ENCODE assay signal across 9 cellular contexts in genomic region chr11:33930317-33931021, GRCh38. TPM values are rescaled to one million over a fixed set of nuclear protein-coding genes. Genes with fewer than 3 reads are reported as not detected.
DNase-seq lines count a peak whose midpoint lies in the region; ATAC-seq and TF ChIP-seq lines count a peak whose summit lies in the region.
"Had no signal": no experiment of that assay in that cellular context is flagged by ENCODE, and none has a peak within 500 bp of the region (broad histone marks: within the 10 kb centered on the region; RNA-seq: fewer than 3 reads in every experiment).

No MANE protein-coding gene starts in this region.

- H3K23ac ChIP-seq in trophoblast cell (ENCODE audit: low read length): no peak overlapping the region

- H4K8ac ChIP-seq in trophoblast cell (ENCODE audit: low read depth, low read length): no peak overlapping the region

- no peaks in the 10 kb centered on the region for H3K9me3 ChIP-seq in trophoblast cell (ENCODE audit: insufficient read depth, low read depth, low read length)

- no peak overlapping the region for H3K27ac ChIP-seq in trophoblast cell (ENCODE audit: low read depth, low read length)

- no peak overlapping the region for H4K91ac ChIP-seq in trophoblast cell (ENCODE audit: low read depth, low read length)

- no peak overlapping the region for H3K4ac ChIP-seq in trophoblast cell (ENCODE audit: low read depth, low read length)

- peak; percentile 8 for DNase-seq in EL
- peak; percentile 88 for DNase-seq in fibroblast of pulmonary artery (ENCODE audit: low read depth)
- DNase-seq in trophoblast cell: peak; percentile 14 to 63
- DNase-seq in ecto neural progenitor cell (ENCODE audit: low spot score): no peak
- DNase-seq in GM13976 (ENCODE audit: low spot score): no peak

- H3K79me1 ChIP-seq in trophoblast cell (ENCODE audit: low read length): no peaks in the 10 kb centered on the region

- no peak overlapping the region for H3K14ac ChIP-seq in trophoblast cell (ENCODE audit: low read length)

- in situ Hi-C loops in GM13976 (cut with MboI; ENCODE audit: low sequenced_read_pairs, unreplicated experiment): no loop called here

- no peaks in the 10 kb centered on the region for H3K27me3 ChIP-seq in trophoblast cell (ENCODE audit: insufficient read depth, low read length)

- H3K4me2 ChIP-seq in trophoblast cell (ENCODE audit: low read length): no peak overlapping the region

- ATAC-seq in HG02885 (IDR thresholded peaks at IDR 0.05; ENCODE audit: poor library complexity, unreplicated experiment) (no peak), HG02852 (IDR thresholded peaks at IDR 0.05; ENCODE audit: unreplicated experiment) (no peak)
- ATAC-seq: activated T-helper 17 cell treated with anti-CD3 and anti-CD28 coated beads, Interleukin-2, amount 50 U/mL, for 72 hours had no signal

- no peak overlapping the region for H4K12ac ChIP-seq in trophoblast cell (ENCODE audit: low read depth, low read length)

- no peak overlapping the region for H3K18ac ChIP-seq in trophoblast cell (ENCODE audit: low read length)

- H2AFZ ChIP-seq in trophoblast cell (ENCODE audit: insufficient read depth, low read length, poor library complexity): no peak overlapping the region

- H3K36me3 ChIP-seq in trophoblast cell (ENCODE audit: control insufficient read depth in 1 of 2, insufficient read depth in 2 of 2, low read length in 2 of 2): peaks cover 0 to 2% of the 10 kb centered on the region in 2 experiments

- no peaks in the 10 kb centered on the region for H3K4me1 ChIP-seq in trophoblast cell (ENCODE audit: control insufficient read depth in 1 of 2, insufficient read depth in 2 of 2, low read length in 2 of 2)

- H3K79me2 ChIP-seq in trophoblast cell (ENCODE audit: control insufficient read depth, insufficient read depth, low read length, poor library complexity): no peaks in the 10 kb centered on the region

- no peak overlapping the region for H2AK5ac ChIP-seq in trophoblast cell (ENCODE audit: low read length)

- no peak overlapping the region for H3K4me3 ChIP-seq in fibroblast of pulmonary artery (replicated peaks; ENCODE audit: low read depth, low read length)
- peak overlapping the region; percentile 6 for H3K4me3 ChIP-seq in trophoblast cell (ENCODE audit: low read depth, low read length)

- no peak for TF ChIP-seq CTCF in fibroblast of pulmonary artery (IDR thresholded peaks at IDR 0.05; ENCODE audit: low read length, missing control alignments)
- no peak for TF ChIP-seq CTCF in GM13976 (IDR thresholded peaks at IDR 0.05; ENCODE audit: borderline replicate concordance, control extremely low read depth, extremely low read depth, insufficient read depth, missing control alignments)

- no CpG with 5 or more reads among the region's 7 CpGs for WGBS in trophoblast cell (ENCODE audit: extremely low coverage, insufficient coverage, insufficient read length)

- no peak overlapping the region for H3K9ac ChIP-seq in trophoblast cell (ENCODE audit: low read length)

- no peak overlapping the region for H2BK12ac ChIP-seq in trophoblast cell (ENCODE audit: low read length)

- H2BK120ac ChIP-seq in trophoblast cell (ENCODE audit: insufficient read depth, low read length, poor library complexity): no peak overlapping the region

- H2BK5ac ChIP-seq in trophoblast cell (ENCODE audit: low read depth, low read length, poor library complexity): no peak overlapping the region

TF ChIP-seq in PFSK-1, 5 proteins besides CTCF, POLR2A, EP300 and RAD21:
- TF ChIP-seq SIN3A (IDR thresholded peaks at IDR 0.05; ENCODE audit: borderline replicate concordance, insufficient read depth, low read length) (0 out of 2 replicates have a peak, but pooled peaks have one; percentile 18), POLR2AphosphoS5 (IDR thresholded peaks at IDR 0.05; ENCODE audit: low read depth, low read length) (no peak), REST (IDR thresholded peaks at IDR 0.05; ENCODE audit: insufficient read depth in 1 of 2, low read depth in 2 of 2, low read length in 2 of 2) (0 out of 4 replicates have a peak, but pooled peaks of 1 of the 2 experiments have one; percentile 23)

RNA-seq across cellular contexts. Expression of gene LMO2, which starts 38.6 kb away (rescaled TPM):
- polyA plus RNA-seq in PFSK-1 (2012; ENCODE audit: insufficient read length, low read depth): 8.5 TPM
- 19.6 and 19.9 TPM in 2 replicates for polyA plus RNA-seq in trophoblast cell (2013)

Comparison
In these comparisons a context has a peak if more than half of its experiments do, and no peak if none do; other contexts are left out.
1. DNase-seq: peak in EL (single experiment), fibroblast of pulmonary artery (single experiment) and trophoblast cell (2 of 2); none in ecto neural progenitor cell (single experiment) and GM13976 (single experiment).